In the genomic region with DNA sequence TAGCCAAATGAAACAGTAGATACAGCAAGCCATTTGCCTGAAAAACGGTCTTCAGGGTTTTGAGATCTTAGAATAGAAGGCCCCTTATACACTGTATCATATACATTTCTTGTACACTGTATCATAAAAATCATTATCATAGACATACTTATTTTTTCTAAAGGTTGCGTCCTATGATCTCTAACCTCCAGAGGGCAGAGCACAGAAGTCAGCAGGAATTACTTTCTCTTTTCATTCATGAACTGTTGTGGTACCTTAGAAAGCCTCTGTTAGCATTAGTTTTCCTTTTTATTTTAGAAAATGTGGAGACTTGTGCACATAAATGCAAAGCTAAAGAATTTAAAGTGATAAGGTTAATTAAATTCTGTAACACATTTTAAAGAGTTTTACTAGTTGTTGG, we compare ENCODE assay signal across 8 cellular contexts.
A peak's percentile ranks its signal among the peaks of the same experiment; 100 is the strongest.
DNase-seq lines count a peak whose midpoint lies in the region; ATAC-seq lines count a peak whose summit lies in the region.

No MANE protein-coding gene starts in this region.

- peaks cover 13% of the 10 kb centered on the region for H3K4me1 Mint-ChIP-seq in stimulated activated naive CD8-positive, alpha-beta T cell treated with anti-CD3 and anti-CD28 coated beads, Interleukin-15, amount 100 ng/mL, for 72 hours

- ATAC-seq in stimulated activated naive CD8-positive, alpha-beta T cell treated with anti-CD3 and anti-CD28 coated beads, Interleukin-15, amount 100 ng/mL, for 72 hours = peak; percentile 48
- ATAC-seq in stimulated activated naive CD8-positive, alpha-beta T cell treated with anti-CD3 and anti-CD28 coated beads, Interleukin-15, Interleukin-2, amounts not matched to agents 100 U/mL and 50 U/mL, for 24 hours = no peak
- ATAC-seq in HG03095 (IDR thresholded peaks at IDR 0.05; ENCODE audit: unreplicated experiment) (peak; percentile 49), HG03025 (IDR thresholded peaks at IDR 0.05; ENCODE audit: low FRiP score, unreplicated experiment) (no peak), GM21360 (IDR thresholded peaks at IDR 0.05; ENCODE audit: unreplicated experiment) (no peak), HG03139 (IDR thresholded peaks at IDR 0.05; ENCODE audit: unreplicated experiment) (no peak)

- no peak for DNase-seq in stimulated activated naive CD8-positive, alpha-beta T cell treated with anti-CD3 and anti-CD28 coated beads, Interleukin-15, amount 100 ng/mL, for 72 hours
- DNase-seq in stimulated activated naive CD8-positive, alpha-beta T cell treated with anti-CD3 and anti-CD28 coated beads, Interleukin-15, Interleukin-2, amounts not matched to agents 100 U/mL and 50 U/mL, for 24 hours = no peak
- DNase-seq in SW480 (ENCODE audit: low spot score) = peak; percentile 5
- no peak for DNase-seq in NCI-H774 (lab: John Stamatoyannopoulos, UW)

- no peak overlapping the region for H3K4me3 Mint-ChIP-seq in stimulated activated naive CD8-positive, alpha-beta T cell treated with anti-CD3 and anti-CD28 coated beads, Interleukin-15, amount 100 ng/mL, for 72 hours

- H3K9me3 Mint-ChIP-seq in stimulated activated naive CD8-positive, alpha-beta T cell treated with anti-CD3 and anti-CD28 coated beads, Interleukin-15, amount 100 ng/mL, for 72 hours = no peaks in the 10 kb centered on the region

- no peaks in the 10 kb centered on the region for H3K27me3 Mint-ChIP-seq in stimulated activated naive CD8-positive, alpha-beta T cell treated with anti-CD3 and anti-CD28 coated beads, Interleukin-15, amount 100 ng/mL, for 72 hours

- H3K27ac Mint-ChIP-seq in stimulated activated naive CD8-positive, alpha-beta T cell treated with anti-CD3 and anti-CD28 coated beads, Interleukin-15, amount 100 ng/mL, for 72 hours = no peak overlapping the region

Comparison
In these comparisons a context has a peak if more than half of its experiments do, and no peak if none do; other contexts are left out.
1. ATAC-seq: peak in stimulated activated naive CD8-positive, alpha-beta T cell treated with anti-CD3 and anti-CD28 coated beads, Interleukin-15, amount 100 ng/mL, for 72 hours (single experiment) and HG03095 (single experiment); none in stimulated activated naive CD8-positive, alpha-beta T cell treated with anti-CD3 and anti-CD28 coated beads, Interleukin-15, Interleukin-2, amounts not matched to agents 100 U/mL and 50 U/mL, for 24 hours (single experiment), HG03025 (single experiment), GM21360 (single experiment) and HG03139 (single experiment).